Comparison of ENCODE assay signal across 25 cellular contexts in the genomic region with DNA sequence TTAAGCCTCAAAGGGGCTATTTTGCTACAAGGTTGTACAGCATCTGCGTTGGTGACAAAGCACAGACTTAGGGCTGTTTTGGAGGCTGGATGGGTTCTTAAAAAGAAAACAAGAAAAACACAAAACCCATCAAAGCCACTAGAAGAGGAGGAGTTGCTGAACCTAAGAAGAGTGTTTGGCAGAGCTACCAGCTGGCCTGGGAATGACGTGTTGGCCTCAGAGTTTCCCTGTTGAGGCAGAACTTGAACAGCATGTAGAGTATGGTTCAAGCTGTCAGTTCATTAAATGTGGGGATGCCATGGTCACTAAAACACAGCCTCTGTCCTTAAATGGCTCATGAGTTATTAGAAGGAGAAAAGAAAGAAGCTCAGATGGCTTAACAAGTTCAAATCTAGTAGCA.
A peak's percentile ranks its signal among the peaks of the same experiment; 100 is the strongest.
DNase-seq lines count a peak whose midpoint lies in the region; ATAC-seq and TF ChIP-seq lines count a peak whose summit lies in the region.
"Had no signal": no experiment of that assay in that cellular context is flagged by ENCODE, and none has a peak within 500 bp of the region (broad histone marks: within the 10 kb centered on the region; RNA-seq: fewer than 3 reads in every experiment).

No MANE protein-coding gene starts in this region.

- H3K4me1 Mint-ChIP-seq in MCF 10A (ENCODE audit: insufficient read depth, unreplicated experiment): no peaks in the 10 kb centered on the region
- H3K4me1 Mint-ChIP-seq: activated naive CD8-positive, alpha-beta T cell treated with anti-CD3 and anti-CD28 coated beads, Interleukin-2, amount 10 ng/mL, durations not matched to agents 7 days and 5 days had no signal

- TF ChIP-seq POLR2A in breast epithelium (IDR thresholded peaks at IDR 0.05) (no peak), uterus (IDR thresholded peaks at IDR 0.05) (no peak)

- no peaks in the 10 kb centered on the region for H3K27me3 ChIP-seq in breast epithelium
- H3K27me3 ChIP-seq in uterus: no peaks in the 10 kb centered on the region
- H3K27me3 ChIP-seq: MG63, upper lobe of right lung had no signal

- ATAC-seq in left cardiac atrium (peak; percentile 19 to 67), sciatic nerve (peak; percentile 33), HG02798 (IDR thresholded peaks at IDR 0.05; ENCODE audit: poor library complexity, unreplicated experiment) (no peak)
- ATAC-seq: activated CD8-positive, alpha-beta T cell treated with anti-CD3 and anti-CD28 coated beads for 36 hours; K562 had no signal

- DNase-seq in breast epithelium (ENCODE audit: low spot score in 2 of 2): no peak
- DNase-seq in MCF 10A (ENCODE audit: unreplicated experiment): no peak
- no peak for DNase-seq in left cardiac atrium
- no peak for DNase-seq in sciatic nerve (ENCODE audit: low spot score)
- no peak for DNase-seq in uterus
- DNase-seq in NCI-H1436 treated with DMSO at 0.1 percent for 48 hours (lab: John Stamatoyannopoulos, UW): no peak
- DNase-seq in activated T-cell treated with anti-CD3 and anti-CD28 coated beads, Interleukin-2, amount 50 U/mL, for 48 hours: no peak
- DNase-seq: activated CD4-positive, CD25-positive, alpha-beta regulatory T cell treated with anti-CD3 and anti-CD28 coated beads, Interleukin-2, amount 50 U/mL, for 72 hours; activated CD8-positive, alpha-beta T cell treated with anti-CD3 and anti-CD28 coated beads for 36 hours; activated effector memory CD4-positive, alpha-beta T cell treated with Interleukin-2 at 50 U/mL for 16 hours; activated naive CD8-positive, alpha-beta T cell treated with anti-CD3 and anti-CD28 coated beads, Interleukin-2, amount 10 ng/mL, durations not matched to agents 7 days and 5 days; GDM1; islet precursor cell; MG63; NCI-H1417; NCI-H446; SHP77 treated with DMSO at 0.1 percent for 48 hours; stimulated activated CD4-positive, alpha-beta T cell treated with anti-CD3 and anti-CD28 coated beads, Interleukin-4, amount 100 ng/mL, for 1 hour; stimulated activated naive CD4-positive, alpha-beta T cell; upper lobe of right lung had no signal

- POLR2A ChIA-PET in MCF 10A (lab: Yijun Ruan, JAX): interaction anchor here (0.9 kb wide), 1 partner anchor 11 kb away, joined by 3 read pairs; no protein-coding TSS in a partner anchor

- H3K27ac Mint-ChIP-seq in MCF 10A (ENCODE audit: low read depth, unreplicated experiment): no peak overlapping the region
- H3K27ac Mint-ChIP-seq: activated CD8-positive, alpha-beta T cell treated with anti-CD3 and anti-CD28 coated beads for 36 hours; activated naive CD8-positive, alpha-beta T cell treated with anti-CD3 and anti-CD28 coated beads, Interleukin-2, amount 10 ng/mL, durations not matched to agents 7 days and 5 days; GM23338 had no signal

- intact Hi-C loops in breast epithelium (cut with DNase I; ENCODE audit: low total_unique reads): no loop called here
- intact Hi-C loops in MCF 10A (cut with micrococcal nuclease): no loop called here
- intact Hi-C loops in left cardiac atrium (cut with DNase I): no loop called here
- intact Hi-C loops in sciatic nerve (cut with DNase I): no loop called here
- intact Hi-C loops in uterus (cut with DNase I; ENCODE audit: low total_unique reads): no loop called here

- H3K36me3 Mint-ChIP-seq in MCF 10A (ENCODE audit: insufficient read depth, unreplicated experiment): no peaks in the 10 kb centered on the region
- H3K36me3 Mint-ChIP-seq: activated naive CD8-positive, alpha-beta T cell treated with anti-CD3 and anti-CD28 coated beads, Interleukin-2, amount 10 ng/mL, durations not matched to agents 7 days and 5 days had no signal

- no peaks in the 10 kb centered on the region for H3K27me3 Mint-ChIP-seq in MCF 10A (ENCODE audit: insufficient read depth, unreplicated experiment)

- no peak overlapping the region for H3K4me3 Mint-ChIP-seq in MCF 10A (ENCODE audit: unreplicated experiment)
- H3K4me3 Mint-ChIP-seq: activated CD8-positive, alpha-beta T cell treated with anti-CD3 and anti-CD28 coated beads for 36 hours; activated naive CD8-positive, alpha-beta T cell treated with anti-CD3 and anti-CD28 coated beads, Interleukin-2, amount 10 ng/mL, durations not matched to agents 7 days and 5 days; GM23338 had no signal

- CTCF ChIA-PET in MCF 10A (lab: Yijun Ruan, JAX): interaction anchor here (0.7 kb wide), 1 partner anchor 190 kb away, joined by 3 read pairs; no protein-coding TSS in a partner anchor

- H3K36me3 ChIP-seq in breast epithelium (no peaks in the 10 kb centered on the region), uterus (no peaks in the 10 kb centered on the region)
- H3K36me3 ChIP-seq: MG63, upper lobe of right lung had no signal

- H3K27ac ChIP-seq in breast epithelium (peak overlapping the region; percentile 23 to 81), uterus (peak overlapping the region; percentile 13 to 60)
- H3K27ac ChIP-seq: 22Rv1, upper lobe of right lung had no signal

- H3K9me3 Mint-ChIP-seq in MCF 10A (ENCODE audit: unreplicated experiment): no peaks in the 10 kb centered on the region
- H3K9me3 Mint-ChIP-seq: activated CD8-positive, alpha-beta T cell treated with anti-CD3 and anti-CD28 coated beads for 36 hours; activated naive CD8-positive, alpha-beta T cell treated with anti-CD3 and anti-CD28 coated beads, Interleukin-2, amount 10 ng/mL, durations not matched to agents 7 days and 5 days; GM23338 had no signal

- H3K4me3 ChIP-seq in breast epithelium (no peak overlapping the region), uterus (no peak overlapping the region)
- H3K4me3 ChIP-seq: GM23338, K562, lung, MG63, upper lobe of right lung had no signal

- H3K4me1 ChIP-seq in breast epithelium (no peaks in the 10 kb centered on the region), uterus (no peaks in the 10 kb centered on the region)
- H3K4me1 ChIP-seq: upper lobe of right lung had no signal

- no TSS peak for BruUV-seq in MCF 10A (replicated peaks; lab: Mats Ljungman, UMichigan)

- H3K9me3 ChIP-seq in breast epithelium: no peaks in the 10 kb centered on the region
- no peaks in the 10 kb centered on the region for H3K9me3 ChIP-seq in uterus
- H3K9me3 ChIP-seq: MG63, upper lobe of right lung had no signal

- TF ChIP-seq CTCF in breast epithelium (IDR thresholded peaks at IDR 0.05) (no peak), MCF 10A (IDR thresholded peaks at IDR 0.05; ENCODE audit: unreplicated experiment) (no peak), uterus (IDR thresholded peaks at IDR 0.05) (no peak)
